ENCODE assay signal across 22 cellular contexts in the genomic region with DNA sequence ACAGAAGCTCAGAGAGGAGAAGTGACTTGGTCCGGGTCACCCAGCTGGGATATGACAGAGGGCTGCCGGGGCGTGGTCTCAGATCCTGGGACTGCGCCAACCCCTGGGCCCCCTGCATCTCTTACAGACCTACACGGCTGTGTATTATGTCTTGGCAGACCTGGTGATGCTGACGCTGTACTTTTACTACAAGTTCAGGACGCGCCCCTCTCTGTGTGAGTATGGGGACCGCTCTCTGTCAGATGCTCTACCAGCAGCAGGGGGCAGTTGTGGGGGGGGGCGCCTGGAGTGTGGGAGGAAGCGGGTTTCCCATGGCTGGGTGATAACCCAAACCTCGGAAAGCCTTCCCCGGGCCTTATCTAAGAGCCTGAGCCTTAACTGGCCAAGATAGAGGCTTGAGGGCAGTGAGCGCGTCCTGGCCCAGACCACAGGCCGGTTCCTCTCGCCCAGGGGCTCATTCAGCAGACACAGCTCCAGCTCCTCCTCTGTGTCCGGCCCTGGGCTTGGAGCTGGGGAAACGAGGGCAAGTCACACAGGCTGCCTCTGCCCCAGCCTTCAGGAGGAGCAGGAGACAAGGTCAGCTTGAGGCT.
"Had no signal": no experiment of that assay in that cellular context is flagged by ENCODE, and none has a peak within 500 bp of the region (broad histone marks: within the 10 kb centered on the region; RNA-seq: fewer than 3 reads in every experiment).

No MANE protein-coding gene starts in this region.

- H3K4me1 ChIP-seq: lower lobe of right lung, pancreas, upper lobe of right lung had no signal

- H3K27ac Mint-ChIP-seq: activated naive CD4-positive, alpha-beta T cell treated with anti-CD3 and anti-CD28 coated beads, Interleukin-2, amount 50 U/mL, for 72 hours; activated T-helper 1 cell treated with anti-CD3 and anti-CD28 coated beads, Interleukin-12 subunit alpha, Interleukin-12 subunit beta, Interleukin-2, Interleukin-4 antibody, amounts not matched to agents 30 ng/mL and 10 ng/mL and 1 ng/mL, durations not matched to agents 14 hours and 24 hours and 36 hours; natural killer cell had no signal

- H2AFZ ChIP-seq: hepatocyte had no signal

- H3K4me3 Mint-ChIP-seq: activated T-helper 1 cell treated with anti-CD3 and anti-CD28 coated beads, Interleukin-12 subunit alpha, Interleukin-12 subunit beta, Interleukin-2, Interleukin-4 antibody, amounts not matched to agents 30 ng/mL and 10 ng/mL and 1 ng/mL, durations not matched to agents 14 hours and 24 hours and 36 hours; natural killer cell had no signal

- DNase-seq: activated CD4-positive, alpha-beta T cell treated with anti-CD3 and anti-CD28 coated beads for 1 hour; activated CD8-positive, alpha-beta memory T cell treated with anti-CD3 and anti-CD28 coated beads for 24 hours; activated gamma-delta T cell treated with Interleukin-2 at 50 U/mL for 16 hours; amniotic stem cell; dermis blood vessel endothelial cell; effector memory CD4-positive, alpha-beta T cell; left cardiac atrium; lower lobe of right lung; natural killer cell; stimulated activated CD4-positive, alpha-beta T cell treated with anti-CD3 and anti-CD28 coated beads, Interleukin-4, amount 100 ng/mL, for 1 hour; T-helper 1 cell; T-helper 9 cell; testis; upper lobe of right lung; WERI-Rb-1 had no signal

- H3K79me2 ChIP-seq: hepatocyte had no signal

- H3K9me3 ChIP-seq: lower lobe of right lung, pancreas, testis, upper lobe of right lung had no signal

- H3K27me3 ChIP-seq: cardiac muscle cell, hepatocyte, pancreas, testis, upper lobe of right lung had no signal

- H3K9me3 Mint-ChIP-seq: activated naive CD4-positive, alpha-beta T cell treated with anti-CD3 and anti-CD28 coated beads, Interleukin-2, amount 50 U/mL, for 72 hours; activated T-helper 1 cell treated with anti-CD3 and anti-CD28 coated beads, Interleukin-12 subunit alpha, Interleukin-12 subunit beta, Interleukin-2, Interleukin-4 antibody, amounts not matched to agents 30 ng/mL and 10 ng/mL and 1 ng/mL, durations not matched to agents 14 hours and 24 hours and 36 hours; natural killer cell had no signal

- H3K4me3 ChIP-seq: cardiac muscle cell, hepatocyte, lower lobe of right lung, pancreas, smooth muscle cell, testis, upper lobe of right lung had no signal

- H3K36me3 Mint-ChIP-seq: activated naive CD4-positive, alpha-beta T cell treated with anti-CD3 and anti-CD28 coated beads, Interleukin-2, amount 50 U/mL, for 72 hours; natural killer cell had no signal

- H3K4me2 ChIP-seq: hepatocyte, smooth muscle cell had no signal

- ATAC-seq: activated naive CD4-positive, alpha-beta T cell treated with anti-CD3 and anti-CD28 coated beads, Interleukin-2, amount 50 U/mL, for 72 hours; left cardiac atrium; pancreas; sciatic nerve had no signal

- H3K27ac ChIP-seq: cardiac muscle cell, hepatocyte, lower lobe of right lung, pancreas, testis, upper lobe of right lung, WERI-Rb-1 had no signal
